Comparison of ENCODE assay signal across 8 cellular contexts in the genomic region with DNA sequence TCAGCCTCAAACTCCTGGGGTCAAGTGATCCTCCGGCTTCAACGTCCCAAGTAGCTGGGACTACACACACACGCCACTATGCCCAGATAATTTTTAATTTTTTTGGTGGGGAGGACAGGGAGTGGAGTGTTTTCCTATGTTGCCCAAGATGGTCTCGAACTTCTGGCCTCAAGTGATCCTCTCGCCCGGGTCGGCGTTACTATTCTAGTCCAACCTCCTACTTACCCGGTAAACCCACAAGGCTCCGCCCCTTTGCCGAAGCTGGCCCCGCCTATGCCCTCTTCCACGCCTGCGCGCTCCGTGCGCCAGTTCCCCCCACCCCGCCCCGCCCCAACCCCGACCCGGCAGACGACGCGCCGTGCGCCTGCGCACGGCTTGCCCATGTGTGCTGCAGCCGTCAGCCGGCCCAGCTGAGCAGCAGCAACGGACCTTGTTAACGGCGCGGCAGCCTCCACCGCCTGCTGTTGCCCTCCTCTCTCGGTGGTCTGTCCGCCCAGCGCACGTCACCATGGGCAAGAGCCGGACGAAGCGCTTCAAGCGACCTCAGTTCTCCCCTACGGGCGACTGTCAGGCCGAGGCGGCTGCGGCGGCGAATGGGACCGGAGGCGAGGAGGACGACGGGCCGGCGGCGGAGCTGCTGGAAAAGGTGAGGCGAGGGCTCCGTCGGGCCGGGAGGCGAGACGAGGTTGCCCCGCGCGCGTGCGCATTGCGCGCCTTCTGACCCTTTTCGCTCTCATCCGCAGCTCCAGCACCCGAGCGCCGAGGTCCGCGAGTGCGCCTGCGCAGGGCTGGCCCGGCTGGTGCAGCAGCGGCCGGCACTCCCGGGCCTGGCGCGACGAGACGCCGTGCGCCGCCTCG. TPM values are rescaled to one million over a fixed set of nuclear protein-coding genes. Genes with fewer than 3 reads are reported as not detected.
A peak's percentile ranks its signal among the peaks of the same experiment; 100 is the strongest.
DNase-seq lines count a peak whose midpoint lies in the region; ATAC-seq, FAIRE-seq and TF ChIP-seq lines count a peak whose summit lies in the region.

TSS of gene HEATR3 (plus strand) at position 347 of the 858 bp plus-strand sequence. CDS start at position 509, 162 bp downstream.

- H2AFZ ChIP-seq in HepG2 (ENCODE audit: low read length) = peak within 1 kb of the TSS; percentile 4

- peak within 1 kb of the TSS; percentile 71 to 96 (median 85) for H3K4me3 ChIP-seq in BLaER1 treated with 17β-estradiol and CSF1 and Interleukin-3, amounts not matched to agents 10 nM and 100 nM
- peak within 1 kb of the TSS; percentile 75 to 99 (median 79) for H3K4me3 ChIP-seq in HepG2 (replicated peaks in 1 of 3; ENCODE audit: insufficient read depth in 1 of 3, low read depth in 2 of 3, low read length in 3 of 3)

- TF ChIP-seq EP300 in HepG2 (IDR thresholded peaks at IDR 0.05; ENCODE audit: low read depth in 2 of 2, low read length in 2 of 2) (no peak), HepG2 (CRISPR knock-in tag; IDR thresholded peaks at IDR 0.05; ENCODE audit: borderline replicate concordance) (no peak)

- no peak; the same call in 1 of the 2 replicates for TF ChIP-seq CTCF in HepG2 (CRISPR knock-in tag; IDR thresholded peaks at IDR 0.05)

- no peaks in the 10 kb centered on the region for H3K9me3 ChIP-seq in BLaER1 treated with 17β-estradiol and CSF1 and Interleukin-3, amounts not matched to agents 10 nM and 100 nM (replicated peaks in 1 of 11)
- H3K9me3 ChIP-seq in HepG2 (ENCODE audit: low read length) = no peaks in the 10 kb centered on the region

- H3K9ac ChIP-seq in BLaER1 treated with 17β-estradiol and CSF1 and Interleukin-3, amounts not matched to agents 10 nM and 100 nM = peak within 1 kb of the TSS; percentile 82 to 96 (median 91)
- H3K9ac ChIP-seq in HepG2 (ENCODE audit: insufficient read depth, low read depth, low read length) = peak within 1 kb of the TSS; percentile 95

- peaks cover 17% of the 10 kb centered on the region for H3K79me2 ChIP-seq in HepG2 (ENCODE audit: insufficient read depth, low read length)

- POLR2A ChIA-PET in HepG2 (lab: Yijun Ruan, JAX) = interaction anchor here (1.0 to 2.4 kb wide), 14 partner anchors 8 to 145 kb away, joined by 3 to 24 read pairs (median 7); partner anchors contain the start of gene CNEP1R1

- DNase-seq in NCI-H69 (lab: John Stamatoyannopoulos, UW) = peak; percentile 90
- DNase-seq in activated CD4-positive, alpha-beta T cell treated with anti-CD3 and anti-CD28 coated beads, Interleukin-2, amount 50 U/mL, for 1 hour = peak; percentile 94
- DNase-seq in dermis blood vessel endothelial cell = peak; percentile 96
- peak; percentile 88 for DNase-seq in HepG2 (ENCODE audit: low spot score)
- peak; percentile 96 to 97 for DNase-seq in stimulated activated CD4-positive, alpha-beta T cell treated with anti-CD3 and anti-CD28 coated beads, Interleukin-2, amount 100 ng/mL, for 48 hours

- peaks cover 23 to 32% (median 30%) of the 10 kb centered on the region in 11 experiments for H3K36me3 ChIP-seq in BLaER1 treated with 17β-estradiol and CSF1 and Interleukin-3, amounts not matched to agents 10 nM and 100 nM
- H3K36me3 ChIP-seq in HepG2 (replicated peaks in 1 of 2; ENCODE audit: control insufficient read depth in 1 of 2, insufficient read depth in 2 of 2, low read length in 2 of 2) = peaks cover 9 to 13% of the 10 kb centered on the region in 2 experiments

- H3K4me2 ChIP-seq in BLaER1 treated with 17β-estradiol and CSF1 and Interleukin-3, amounts not matched to agents 10 nM and 100 nM = peak within 1 kb of the TSS; percentile 91 to 100 (median 98)
- H3K4me2 ChIP-seq in HepG2 (ENCODE audit: low read depth, low read length) = peak within 1 kb of the TSS; percentile 100

- peak within 1 kb of the TSS; percentile 66 to 94 (median 88); a peak in 21 of 22 replicates for H3K27ac ChIP-seq in BLaER1 treated with 17β-estradiol and CSF1 and Interleukin-3, amounts not matched to agents 10 nM and 100 nM
- peak within 1 kb of the TSS; percentile 95 for H3K27ac ChIP-seq in HepG2 (ENCODE audit: extremely low read length, insufficient read depth, low read length)

- in situ Hi-C loops in HepG2 (cut with HindIII; ENCODE audit: extremely low pct_ligation_motif_present, low pct_unique_long_range_greater_than_20kb) = no loop called here

- BruUV-seq in HepG2 (replicated peaks; lab: Mats Ljungman, UMichigan) = no TSS peak

- intact Hi-C loops in HepG2 (cut with micrococcal nuclease; ENCODE audit: unreplicated experiment) = loop anchor here (1.0 kb wide), 1 partner anchor 31 kb away; no protein-coding TSS in a partner anchor

- TF ChIP-seq RAD21 in HepG2 (CRISPR knock-in tag; IDR thresholded peaks at IDR 0.05) = peak; percentile 71

- ATAC-seq in GM19351 (IDR thresholded peaks at IDR 0.05; ENCODE audit: unreplicated experiment) (peak; percentile 76), HG03520 (IDR thresholded peaks at IDR 0.05; ENCODE audit: unreplicated experiment) (peak; percentile 74), HepG2 (peak; percentile 96)

- H3K27me3 ChIP-seq in BLaER1 treated with 17β-estradiol and CSF1 and Interleukin-3, amounts not matched to agents 10 nM and 100 nM = no peaks in the 10 kb centered on the region
- H3K27me3 ChIP-seq in HepG2 (ENCODE audit: control insufficient read depth in 1 of 2, insufficient read depth in 2 of 2, low read length in 2 of 2) = no peaks in the 10 kb centered on the region; a peak in 1 of 5 replicates

- peaks cover 32 to 47% (median 45%) of the 10 kb centered on the region in 11 experiments; a peak in 21 of 22 replicates for H4K20me1 ChIP-seq in BLaER1 treated with 17β-estradiol and CSF1 and Interleukin-3, amounts not matched to agents 10 nM and 100 nM
- H4K20me1 ChIP-seq in HepG2 (ENCODE audit: insufficient read depth, low read length) = no peaks in the 10 kb centered on the region; the same call in none of the 2 replicates

- no peak for FAIRE-seq in HepG2 (lab: Jason Lieb, UNC)

- peak; percentile 69 to 92; a peak in 3 of 4 replicates for TF ChIP-seq POLR2A in HepG2 (IDR thresholded peaks at IDR 0.05; ENCODE audit: insufficient read depth in 1 of 2, low read depth in 2 of 2, low read length in 2 of 2)

- H3K4me1 ChIP-seq in BLaER1 treated with 17β-estradiol and CSF1 and Interleukin-3, amounts not matched to agents 10 nM and 100 nM = peaks cover 21 to 43% (median 25%) of the 10 kb centered on the region in 10 experiments
- H3K4me1 ChIP-seq in HepG2 (ENCODE audit: insufficient read depth, low read length) = peaks cover 32% of the 10 kb centered on the region

- WGBS in HepG2 (ENCODE audit: low lambda C conversion rate) = 7% methylated on average over 29 of the region's 91 CpGs

- CTCF ChIA-PET in HepG2 (lab: Yijun Ruan, JAX; ENCODE audit: low intra/inter-chr PET ratio, low total read pairs) = interaction anchor here (2.3 kb wide), 1 partner anchor 41 kb away, joined by 11 read pairs; the partner anchor contains the start of gene CNEP1R1

TF ChIP-seq in HepG2, 621 proteins besides CTCF, POLR2A, EP300 and RAD21 (continues in another document):
- TF ChIP-seq SPEN (CRISPR knock-in tag; IDR thresholded peaks at IDR 0.05; ENCODE audit: low read depth) = no peak
- TF ChIP-seq FOXM1 (CRISPR knock-in tag; IDR thresholded peaks at IDR 0.05) = no peak
- no peak for TF ChIP-seq HMGA1 (CRISPR knock-in tag; conservative IDR thresholded peaks at IDR 0.05)
- TF ChIP-seq, protein P1, sequence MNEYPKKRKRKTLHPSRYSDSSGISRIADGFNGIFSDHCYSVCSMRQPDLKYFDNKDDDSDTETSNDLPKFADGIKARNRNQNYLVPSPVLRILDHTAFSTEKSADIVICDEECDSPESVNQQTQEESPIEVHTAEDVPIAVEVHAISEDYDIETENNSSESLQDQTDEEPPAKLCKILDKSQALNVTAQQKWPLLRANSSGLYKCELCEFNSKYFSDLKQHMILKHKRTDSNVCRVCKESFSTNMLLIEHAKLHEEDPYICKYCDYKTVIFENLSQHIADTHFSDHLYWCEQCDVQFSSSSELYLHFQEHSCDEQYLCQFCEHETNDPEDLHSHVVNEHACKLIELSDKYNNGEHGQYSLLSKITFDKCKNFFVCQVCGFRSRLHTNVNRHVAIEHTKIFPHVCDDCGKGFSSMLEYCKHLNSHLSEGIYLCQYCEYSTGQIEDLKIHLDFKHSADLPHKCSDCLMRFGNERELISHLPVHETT (CRISPR knock-in tag; conservative IDR thresholded peaks at IDR 0.05) = peak; percentile 51; the same call in 1 of the 2 replicates
- TF ChIP-seq PTBP1 (IDR thresholded peaks at IDR 0.05; ENCODE audit: low read depth, low read length, poor library complexity, severe bottlenecking) = no peak
- TF ChIP-seq ZNF326 (CRISPR knock-in tag; IDR thresholded peaks at IDR 0.05; ENCODE audit: borderline replicate concordance) = no peak

RNA-seq across cellular contexts. Expression of gene HEATR3, which starts in this region (rescaled TPM):
- 30.3 and 30.6 TPM in 2 replicates for total RNA-seq in dermis blood vessel endothelial cell
- total RNA-seq in HepG2 (2016; rRNA removed; fragmentation: Illumina TruSeq; extraction: Trizol) = 52.4 and 60.2 TPM in 2 replicates
- 12.4 and 12.6 TPM in 2 replicates for total RNA-seq in HepG2 (2016; cell fraction: cytosol; rRNA removed; fragmentation: Illumina TruSeq; extraction: Trizol; ENCODE audit: low read depth)
- 53.9 and 59.2 TPM in 2 replicates for total RNA-seq in HepG2 (2016; cell fraction: insoluble cytoplasmic fraction; rRNA removed; fragmentation: Illumina TruSeq; extraction: Trizol)
- 26.4 and 27.6 TPM in 2 replicates for total RNA-seq in HepG2 (2016; cell fraction: membrane; rRNA removed; fragmentation: Illumina TruSeq; extraction: Trizol)
- 47.4 and 53.4 TPM in 2 replicates for total RNA-seq in HepG2 (2016; cell fraction: nucleus; rRNA removed; fragmentation: Illumina TruSeq; extraction: Trizol)
- polyA plus RNA-seq in HepG2 (2011; rRNA removed) = 22.4 and 26.8 TPM in 2 replicates
- 15.4 and 17.6 TPM in 2 replicates for polyA plus RNA-seq in HepG2 (2011; cell fraction: cytosol; rRNA removed)
- polyA plus RNA-seq in HepG2 (2011; cell fraction: nucleus; rRNA removed) = 77.8 and 81.6 TPM in 2 replicates
- 17.6 and 19.5 TPM in 2 replicates for polyA plus RNA-seq in HepG2 (2012)
- polyA plus RNA-seq in HepG2 (2016; cell fraction: cytosol; fragmentation: Illumina TruSeq; extraction: Trizol; ENCODE audit: low read depth) = 4.8 and 5.2 TPM in 2 replicates
- 34.2 and 38.9 TPM in 2 replicates for polyA plus RNA-seq in HepG2 (2016; cell fraction: insoluble cytoplasmic fraction; fragmentation: Illumina TruSeq; extraction: Trizol; ENCODE audit: low read depth)
- polyA plus RNA-seq in HepG2 (2016; cell fraction: membrane; fragmentation: Illumina TruSeq; extraction: Trizol; ENCODE audit: low read depth) = 11.1 and 12.7 TPM in 2 replicates
- 85.8 and 86.3 TPM in 2 replicates for polyA plus RNA-seq in HepG2 (2016; cell fraction: nucleus; fragmentation: Illumina TruSeq; extraction: Trizol; ENCODE audit: insufficient read depth, low read depth)
- polyA minus RNA-seq in HepG2 (2011; rRNA and poly(A)+ RNA removed; ENCODE audit: low replicate concordance) = 29.3 and 29.9 TPM in 2 replicates
- 12.7 and 13.7 TPM in 2 replicates for polyA minus RNA-seq in HepG2 (2011; cell fraction: cytosol; rRNA and poly(A)+ RNA removed)
- polyA minus RNA-seq in HepG2 (2011; cell fraction: nucleus; rRNA and poly(A)+ RNA removed) = 28.8 and 30.3 TPM in 2 replicates

Comparison
In these comparisons a context has a peak if more than half of its experiments do, and no peak if none do; other contexts are left out.
1. Peak in every context shown above with its lines: DNase-seq, ATAC-seq, H3K4me3 ChIP-seq and H3K27ac ChIP-seq.